In the genomic region with DNA sequence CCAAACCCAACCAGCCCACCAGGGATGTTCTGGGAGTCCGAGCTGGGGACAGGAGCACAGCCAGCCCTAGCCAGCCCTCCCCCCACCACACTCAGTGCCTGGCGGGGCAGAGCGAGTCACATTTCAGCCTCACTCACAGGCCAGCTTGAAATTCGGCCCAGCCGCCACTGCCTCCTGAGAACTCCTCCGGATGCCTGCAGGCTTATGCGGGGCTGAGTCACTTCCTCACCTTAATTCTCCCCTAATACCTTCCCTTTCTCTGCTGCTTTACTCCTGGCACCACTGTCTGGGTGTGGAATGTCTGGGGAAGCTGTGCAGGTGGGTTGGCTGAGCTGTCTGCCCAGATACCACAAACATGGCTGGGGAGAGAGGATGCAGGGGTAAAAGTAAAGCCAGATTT, we compare ENCODE assay signal across 12 cellular contexts.
A peak's percentile ranks its signal among the peaks of the same experiment; 100 is the strongest.
DNase-seq lines count a peak whose midpoint lies in the region; ATAC-seq lines count a peak whose summit lies in the region.
"Had no signal": no experiment of that assay in that cellular context is flagged by ENCODE, and none has a peak within 500 bp of the region (broad histone marks: within the 10 kb centered on the region; RNA-seq: fewer than 3 reads in every experiment).

No MANE protein-coding gene starts in this region.

- no peaks in the 10 kb centered on the region for H3K36me3 ChIP-seq in iPS-20b (ENCODE audit: insufficient read depth, low read depth, low read length)
- H3K36me3 ChIP-seq: left ventricle myocardium inferior had no signal

- H3K27me3 ChIP-seq in iPS-20b (ENCODE audit: insufficient read depth, low read length) = no peaks in the 10 kb centered on the region

- ATAC-seq in HG03342 (IDR thresholded peaks at IDR 0.05; ENCODE audit: unreplicated experiment) (no peak), GM21529 (IDR thresholded peaks at IDR 0.05; ENCODE audit: unreplicated experiment) (no peak)

- peaks cover 9% of the 10 kb centered on the region for H3K9me3 ChIP-seq in iPS-20b (ENCODE audit: insufficient read depth, low read depth, low read length)

- peaks cover 9% of the 10 kb centered on the region; the same call in 1 of the 2 replicates for H3K4me1 ChIP-seq in iPS-20b (ENCODE audit: insufficient read depth, low read length)
- H3K4me1 ChIP-seq: left ventricle myocardium inferior had no signal

- H3K4me3 ChIP-seq in iPS-20b (ENCODE audit: low read length) = peak overlapping the region; percentile 27; the same call in 1 of the 2 replicates
- H3K4me3 ChIP-seq: left ventricle myocardium inferior had no signal

- peak; percentile 84 for DNase-seq in 8988T
- peak; percentile 92 for DNase-seq in HK-2 (ENCODE audit: unreplicated experiment)
- peak; percentile 63 for DNase-seq in amniotic epithelial cell (ENCODE audit: low read depth)
- no peak for DNase-seq in cortex of kidney (lab: John Stamatoyannopoulos, UW)
- DNase-seq in NCI-H345 treated with DMSO at 0.1 percent for 48 hours (lab: John Stamatoyannopoulos, UW; ENCODE audit: unreplicated experiment) = no peak
- DNase-seq: activated B cell treated with CpG ODN at 0.5 μM for 24 hours, anterior cingulate cortex, left ventricle myocardium inferior, NCI-H2081 had no signal

- H3K9ac ChIP-seq in iPS-20b (ENCODE audit: low read depth, low read length) = peak overlapping the region; percentile 55; the same call in 1 of the 2 replicates

- peak overlapping the region; percentile 44 for H3K27ac ChIP-seq in iPS-20b (ENCODE audit: low read length)
- H3K27ac ChIP-seq: left ventricle myocardium inferior had no signal

Comparison
In these comparisons a context has a peak if more than half of its experiments do, and no peak if none do; other contexts are left out.
1. DNase-seq: peak in 8988T (single experiment), HK-2 (single experiment) and amniotic epithelial cell (single experiment); none in cortex of kidney (single experiment) and NCI-H345 treated with DMSO at 0.1 percent for 48 hours (single experiment).